8 cellular contexts compared by ENCODE assay signal in the genomic region with DNA sequence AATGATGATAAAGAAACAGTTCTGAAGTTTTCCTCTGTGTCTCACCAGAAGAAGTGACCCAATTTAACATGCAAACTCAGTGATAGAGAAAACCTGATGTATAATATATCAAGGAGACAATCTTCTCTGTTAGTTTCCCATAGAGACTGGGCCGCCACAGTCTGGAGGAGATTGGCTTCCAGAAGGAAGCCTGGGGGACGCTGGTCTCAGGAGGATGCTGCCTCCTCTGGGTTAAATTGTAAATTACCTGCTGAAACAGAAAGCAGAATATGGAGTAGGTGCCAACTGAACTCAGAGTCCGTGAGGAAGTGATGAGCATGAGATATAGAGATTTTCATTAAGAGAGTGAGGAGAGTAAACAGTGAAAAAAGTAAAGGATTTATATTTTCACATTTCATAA. TPM values are rescaled to one million over a fixed set of nuclear protein-coding genes. Genes with fewer than 3 reads are reported as not detected.
DNase-seq lines count a peak whose midpoint lies in the region; ATAC-seq and TF ChIP-seq lines count a peak whose summit lies in the region.

No MANE protein-coding gene starts in this region.

- H3K36me3 ChIP-seq in WERI-Rb-1 (no peaks in the 10 kb centered on the region), endodermal cell (ENCODE audit: control insufficient read depth, insufficient read depth, low read length) (no peaks in the 10 kb centered on the region)

- DNase-seq in DMS53 treated with DMSO at 0.1 percent for 48 hours (lab: John Stamatoyannopoulos, UW; ENCODE audit: unreplicated experiment) (peak; percentile 55), WERI-Rb-1 (no peak), endodermal cell (no peak), NCI-H128 (lab: John Stamatoyannopoulos, UW; ENCODE audit: unreplicated experiment) (no peak), nephron progenitor cell (no peak)
- DNase-seq in activated CD8-positive, alpha-beta memory T cell treated with anti-CD3 and anti-CD28 coated beads for 24 hours = no peak

- H3K4me3 Mint-ChIP-seq in endodermal cell = no peak overlapping the region
- no peak overlapping the region for H3K4me3 Mint-ChIP-seq in nephron progenitor cell

- no peaks in the 10 kb centered on the region for H3K36me3 Mint-ChIP-seq in endodermal cell (ENCODE audit: low read depth)
- H3K36me3 Mint-ChIP-seq in nephron progenitor cell (ENCODE audit: low read depth) = no peaks in the 10 kb centered on the region

- H3K4me3 ChIP-seq in WERI-Rb-1 (ENCODE audit: low read depth, low read length) (no peak overlapping the region), endodermal cell (ENCODE audit: low read length) (no peak overlapping the region)

- H3K4me1 ChIP-seq in endodermal cell (ENCODE audit: control insufficient read depth, insufficient read depth, low read length) = no peaks in the 10 kb centered on the region

- H3K27me3 ChIP-seq in WERI-Rb-1 (ENCODE audit: insufficient read depth, low read depth, severe bottlenecking) (peaks cover 68% of the 10 kb centered on the region), endodermal cell (ENCODE audit: control insufficient read depth, insufficient read depth, low read length, poor library complexity, severe bottlenecking) (no peaks in the 10 kb centered on the region)

- H3K4me1 Mint-ChIP-seq in endodermal cell (no peaks in the 10 kb centered on the region), nephron progenitor cell (no peaks in the 10 kb centered on the region)

- H3K9me3 Mint-ChIP-seq in endodermal cell = peaks cover 79% of the 10 kb centered on the region
- peaks cover 80% of the 10 kb centered on the region for H3K9me3 Mint-ChIP-seq in nephron progenitor cell

- H3K27ac ChIP-seq in WERI-Rb-1 = no peak overlapping the region
- no peak overlapping the region for H3K27ac ChIP-seq in endodermal cell (ENCODE audit: low read depth, low read length)

- ATAC-seq in GM19035 (IDR thresholded peaks at IDR 0.05; ENCODE audit: unreplicated experiment) (peak; percentile 86), HG03095 (IDR thresholded peaks at IDR 0.05; ENCODE audit: unreplicated experiment) (peak; percentile 75)

- WGBS in endodermal cell (ENCODE audit: insufficient coverage in 1 of 2, insufficient read length in 1 of 2), 2 experiments = 58 to 100% methylated on average over 1 to 3 of the region's 3 CpGs

- no peak overlapping the region for H3K27ac Mint-ChIP-seq in endodermal cell
- no peak overlapping the region for H3K27ac Mint-ChIP-seq in nephron progenitor cell

- H3K9ac ChIP-seq in endodermal cell (ENCODE audit: extremely low read depth, low read length, poor library complexity, severe bottlenecking) = no peak overlapping the region

- peak; percentile 28; the same call in 1 of the 2 replicates for TF ChIP-seq CTCF in WERI-Rb-1 (IDR thresholded peaks at IDR 0.05; ENCODE audit: low read depth, low read length)
- no peak for TF ChIP-seq CTCF in endodermal cell (conservative IDR thresholded peaks at IDR 0.05)
- TF ChIP-seq CTCF in nephron progenitor cell (IDR thresholded peaks at IDR 0.05) = no peak

- peaks cover 8% of the 10 kb centered on the region for H3K9me3 ChIP-seq in WERI-Rb-1 (ENCODE audit: severe bottlenecking)
- H3K9me3 ChIP-seq in endodermal cell (ENCODE audit: control insufficient read depth, low read length) = peaks cover 76% of the 10 kb centered on the region

- no peaks in the 10 kb centered on the region for H3K27me3 Mint-ChIP-seq in endodermal cell (ENCODE audit: insufficient read depth)
- H3K27me3 Mint-ChIP-seq in nephron progenitor cell (ENCODE audit: low read depth, poor library complexity) = no peaks in the 10 kb centered on the region

RNA-seq across cellular contexts. Expression of a gene that starts 15.8 kb away (rescaled TPM):
- not detected for total RNA-seq in endodermal cell
- not detected for polyA plus RNA-seq in endodermal cell (2013, experiment 1 of 2)
- polyA plus RNA-seq in endodermal cell (2013, experiment 2 of 2) = not detected

RNA-seq across cellular contexts. Expression of a gene that starts 31.5 kb away (rescaled TPM):
- total RNA-seq in endodermal cell = not detected
- polyA plus RNA-seq in endodermal cell (2013, experiment 1 of 2) = not detected
- not detected for polyA plus RNA-seq in endodermal cell (2013, experiment 2 of 2)

RNA-seq across cellular contexts. Expression of a gene that starts 41.7 kb away (rescaled TPM):
- not detected for total RNA-seq in endodermal cell
- polyA plus RNA-seq in endodermal cell (2013, experiment 1 of 2) = not detected
- polyA plus RNA-seq in endodermal cell (2013, experiment 2 of 2) = not detected

RNA-seq across cellular contexts. Expression of a gene that starts 51.9 kb away (rescaled TPM):
- not detected for total RNA-seq in endodermal cell
- polyA plus RNA-seq in endodermal cell (2013, experiment 1 of 2) = not detected
- polyA plus RNA-seq in endodermal cell (2013, experiment 2 of 2) = not detected
